ENCODE assay signal across 2 cellular contexts in genomic region chr15:66422347-66422746, GRCh38.
TF ChIP-seq lines count a peak whose summit lies in the region.

No MANE protein-coding gene starts in this region.

TF ChIP-seq in GM23338, 12 proteins besides CTCF, POLR2A, EP300 and RAD21 (continued from another document):
- TF ChIP-seq ZNF462 (CRISPR knock-in tag; IDR thresholded peaks at IDR 0.05): no peak
- no peak for TF ChIP-seq EZH2 (IDR thresholded peaks at IDR 0.05; ENCODE audit: low read depth, unreplicated experiment)

TF ChIP-seq in HEK293, 187 proteins besides CTCF, POLR2A, EP300 and RAD21 (continued from another document):
- TF ChIP-seq ZNF433 (tag by site-specific recombination; IDR thresholded peaks at IDR 0.05; ENCODE audit: low read depth) (no peak), ZNF184 (tag by site-specific recombination; IDR thresholded peaks at IDR 0.05) (no peak), ZNF140 (tag by site-specific recombination; IDR thresholded peaks at IDR 0.05) (no peak), ZSCAN4 (tag by site-specific recombination; IDR thresholded peaks at IDR 0.05) (no peak), ZSCAN16 (tag by site-specific recombination; IDR thresholded peaks at IDR 0.05) (no peak), ZFP37 (tag by site-specific recombination; IDR thresholded peaks at IDR 0.05) (no peak), ZNF350 (tag by site-specific recombination; IDR thresholded peaks at IDR 0.05) (no peak), ZNF571 (tag by site-specific recombination; IDR thresholded peaks at IDR 0.05) (no peak), ZNF449 (tag by site-specific recombination; IDR thresholded peaks at IDR 0.05) (no peak), ZNF341 (tag by site-specific recombination; IDR thresholded peaks at IDR 0.05; ENCODE audit: low read depth) (no peak), ZNF175 (tag by site-specific recombination; IDR thresholded peaks at IDR 0.05) (no peak), IKZF3 (tag by site-specific recombination; IDR thresholded peaks at IDR 0.05) (0 out of 2 replicates have a peak, but pooled peaks have one; percentile 20), ZNF274 (IDR thresholded peaks at IDR 0.05; ENCODE audit: low read length) (no peak), ZNF274 (tag by site-specific recombination; IDR thresholded peaks at IDR 0.05; ENCODE audit: borderline replicate concordance) (no peak), ZBTB21 (tag by site-specific recombination; IDR thresholded peaks at IDR 0.05) (no peak), ZNF530 (tag by site-specific recombination; IDR thresholded peaks at IDR 0.05; ENCODE audit: low read depth) (no peak)
